16 cellular contexts compared by ENCODE assay signal in genomic region chr22:49953027-49953679, GRCh38. TPM values are rescaled to one million over a fixed set of nuclear protein-coding genes. Genes with fewer than 3 reads are reported as not detected.
DNase-seq lines count a peak whose midpoint lies in the region; ATAC-seq and TF ChIP-seq lines count a peak whose summit lies in the region.
"Had no signal": no experiment of that assay in that cellular context is flagged by ENCODE, and none has a peak within 500 bp of the region (broad histone marks: within the 10 kb centered on the region; RNA-seq: fewer than 3 reads in every experiment).

No MANE protein-coding gene starts in this region.

- intact Hi-C loops in body of pancreas (cut with DNase I) (no loop called here), lower lobe of right lung (cut with DNase I) (no loop called here)

- TF ChIP-seq POLR2A in body of pancreas (IDR thresholded peaks at IDR 0.05), result peak; percentile 43 to 76 (median 58)
- TF ChIP-seq POLR2A in tibial nerve (IDR thresholded peaks at IDR 0.05), result no peak

- peak; percentile 7 for DNase-seq in DMS153 (lab: John Stamatoyannopoulos, UW)
- no peak for DNase-seq in DMS153 treated with DMSO at 0.1 percent for 48 hours (lab: John Stamatoyannopoulos, UW; ENCODE audit: unreplicated experiment)
- DNase-seq in body of pancreas, result peak; percentile 89 to 96 (median 94)
- peak; percentile 85 for DNase-seq in lower lobe of right lung
- DNase-seq in tibial nerve (ENCODE audit: low spot score in 2 of 2), result no peak
- DNase-seq in GF-D8 (lab: John Stamatoyannopoulos, UW), result no peak
- no peak for DNase-seq in GM13976 (ENCODE audit: low spot score)
- DNase-seq: activated CD8-positive, alpha-beta memory T cell treated with anti-CD3 and anti-CD28 coated beads for 24 hours; activated naive CD4-positive, alpha-beta T cell treated with anti-CD3 and anti-CD28 coated beads, Interleukin-2, amount 50 U/mL, for 16 hours; cerebellar nuclear complex; erythroblast; NCI-H2227 treated with DMSO at 0.1 percent for 48 hours; substantia nigra; T-helper 9 cell had no signal

- no peak for TF ChIP-seq EP300 in tibial nerve (IDR thresholded peaks at IDR 0.05)

- WGBS in body of pancreas, 2 donors, result 31 to 38% methylated on average over 10 to 20 of the region's 20 CpGs
- 76 to 78% methylated on average over 10 to 20 of the region's 20 CpGs for WGBS in tibial nerve, 2 donors

- peak in 4 of 7 experiments; percentile 36 to 60 (median 48) for TF ChIP-seq CTCF in body of pancreas (IDR thresholded peaks at IDR 0.05)
- peak; percentile 10 for TF ChIP-seq CTCF in lower lobe of right lung (IDR thresholded peaks at IDR 0.05)
- no peak for TF ChIP-seq CTCF in tibial nerve (IDR thresholded peaks at IDR 0.05)
- no peak for TF ChIP-seq CTCF in GM13976 (IDR thresholded peaks at IDR 0.05; ENCODE audit: borderline replicate concordance, control extremely low read depth, extremely low read depth, insufficient read depth, missing control alignments)

- no peaks in the 10 kb centered on the region for H3K9me3 ChIP-seq in body of pancreas
- H3K9me3 ChIP-seq in lower lobe of right lung, result no peaks in the 10 kb centered on the region
- H3K9me3 ChIP-seq in tibial nerve, result no peaks in the 10 kb centered on the region

- H3K27ac ChIP-seq in body of pancreas, result peak overlapping the region; percentile 99 to 100 (median 100)
- H3K27ac ChIP-seq in lower lobe of right lung, result peak overlapping the region; percentile 91
- peak overlapping the region in 3 of 4 donors; percentile 62 to 95 (median 84) for H3K27ac ChIP-seq in tibial nerve

- no peaks in the 10 kb centered on the region for H3K36me3 ChIP-seq in body of pancreas (replicated peaks in 1 of 2; ENCODE audit: insufficient read depth in 1 of 2, low read depth in 2 of 2)
- no peaks in the 10 kb centered on the region for H3K36me3 ChIP-seq in lower lobe of right lung
- no peaks in the 10 kb centered on the region for H3K36me3 ChIP-seq in tibial nerve

- H3K4me3 ChIP-seq in body of pancreas (no peak overlapping the region), lower lobe of right lung (peak overlapping the region; percentile 17), tibial nerve (no peak overlapping the region)

- H3K27me3 ChIP-seq in body of pancreas (no peaks in the 10 kb centered on the region), lower lobe of right lung (ENCODE audit: low read depth) (no peaks in the 10 kb centered on the region), tibial nerve (no peaks in the 10 kb centered on the region)

- in situ Hi-C loops in GM13976 (cut with MboI; ENCODE audit: low sequenced_read_pairs, unreplicated experiment), result no loop called here

- H3K4me1 ChIP-seq in body of pancreas, result peaks cover 82% of the 10 kb centered on the region
- peaks cover 66% of the 10 kb centered on the region for H3K4me1 ChIP-seq in lower lobe of right lung
- H3K4me1 ChIP-seq in tibial nerve, result peaks cover 0 to 85% (median 37%) of the 10 kb centered on the region in 4 donors

- peak; percentile 28 for ATAC-seq in body of pancreas
- ATAC-seq in lower lobe of right lung, result peak; percentile 0 to 1
- no peak for ATAC-seq in HG03460 (IDR thresholded peaks at IDR 0.05; ENCODE audit: unreplicated experiment)

RNA-seq across cellular contexts. Expression of gene PIM3, which starts 7.4 kb away (rescaled TPM):
- total RNA-seq in body of pancreas (10 to 100 TPM; 57.3 to 98.9 TPM), lower lobe of right lung (94.7 TPM), tibial nerve (100 to 1,000 TPM in 3 of 4 donors, 10 to 100 TPM in 1; 98.3 to 138 (median 119) TPM)

RNA-seq across cellular contexts. Expression of gene CRELD2, which starts 34.7 kb away (rescaled TPM):
- total RNA-seq in body of pancreas (100 to 1,000 TPM in 1 of 2 donors, 10 to 100 TPM in 1; 73.9 to 201 TPM), lower lobe of right lung (42.7 TPM), tibial nerve (10 to 100 TPM; 44.8 to 80.4 (median 65.1) TPM)

RNA-seq across cellular contexts. Expression of gene ALG12, which starts 34.9 kb away (rescaled TPM):
- total RNA-seq in body of pancreas (10 to 100 TPM; 16.2 to 17.9 TPM), lower lobe of right lung (25.9 TPM), tibial nerve (10 to 100 TPM in 3 of 4 donors, 1 to 10 TPM in 1; 9.0 to 17.4 (median 14.5) TPM)

RNA-seq across cellular contexts. Expression of gene IL17REL, which starts 59.4 kb away (rescaled TPM):
- total RNA-seq in body of pancreas, result not detected
- 0.09 TPM for total RNA-seq in lower lobe of right lung
- total RNA-seq in tibial nerve, result not detected
- total RNA-seq: renal cortical epithelial cell had no signal

Comparison
In these comparisons a context has a peak if more than half of its experiments do, and no peak if none do; other contexts are left out.
1. DNase-seq: peak in DMS153 (single experiment), body of pancreas (4 of 4) and lower lobe of right lung (single experiment); none in DMS153 treated with DMSO at 0.1 percent for 48 hours (single experiment), tibial nerve (0 of 2), GF-D8 (single experiment) and GM13976 (single experiment).
2. CTCF ChIP-seq: peak in body of pancreas (4 of 7) and lower lobe of right lung (single experiment); none in tibial nerve (0 of 5) and GM13976 (single experiment).
3. POLR2A ChIP-seq: peak in body of pancreas (3 of 3); none in tibial nerve (0 of 2).
4. Peak in every context shown above with its lines, with median percentiles within 50 percentile points of each other: H3K27ac ChIP-seq.